ENCODE assay signal across 18 cellular contexts in genomic region chr17:36993227-36993626, GRCh38.
DNase-seq lines count a peak whose midpoint lies in the region; ATAC-seq and TF ChIP-seq lines count a peak whose summit lies in the region.
"Had no signal": no experiment of that assay in that cellular context is flagged by ENCODE, and none has a peak within 500 bp of the region (broad histone marks: within the 10 kb centered on the region; RNA-seq: fewer than 3 reads in every experiment).

No MANE protein-coding gene starts in this region.

- ATAC-seq in HG03565 (IDR thresholded peaks at IDR 0.05; ENCODE audit: unreplicated experiment), result no peak
- ATAC-seq: GM12878 had no signal

- peak; percentile 27 for DNase-seq in NCI-H82 (lab: John Stamatoyannopoulos, UW)
- DNase-seq in NCI-H82 treated with DMSO at 0.1 percent for 48 hours (lab: John Stamatoyannopoulos, UW; ENCODE audit: unreplicated experiment), result no peak
- DNase-seq in NCI-H1105 (lab: John Stamatoyannopoulos, UW), result peak; percentile 53
- peak; percentile 23 for DNase-seq in NCI-H2227 treated with DMSO at 0.1 percent for 48 hours (lab: John Stamatoyannopoulos, UW)
- peak; percentile 49 for DNase-seq in cerebellar cortex (ENCODE audit: low spot score)
- no peak for DNase-seq in NCI-H774 (lab: John Stamatoyannopoulos, UW)
- DNase-seq in GM20000 (ENCODE audit: low spot score), result no peak
- DNase-seq: Caco-2; CD4-positive, alpha-beta T cell; H9; NCI-H2029 treated with DMSO at 0.1 percent for 48 hours; NCI-H345; NCI-H526; OCI-M1; SHP77; T-helper 1 cell had no signal

- no peak for TF ChIP-seq CTCF in GM20000 (IDR thresholded peaks at IDR 0.05; ENCODE audit: extremely low read depth, missing control alignments)

Comparison
In these comparisons a context has a peak if more than half of its experiments do, and no peak if none do; other contexts are left out.
1. DNase-seq: peak in NCI-H82 (single experiment), NCI-H1105 (single experiment), NCI-H2227 treated with DMSO at 0.1 percent for 48 hours (single experiment) and cerebellar cortex (single experiment); none in NCI-H82 treated with DMSO at 0.1 percent for 48 hours (single experiment), NCI-H774 (single experiment) and GM20000 (single experiment).